Comparison of ENCODE assay signal across 25 cellular contexts in genomic region chr9:36828574-36829141, GRCh38.
DNase-seq lines count a peak whose midpoint lies in the region; ATAC-seq and TF ChIP-seq lines count a peak whose summit lies in the region.
"Had no signal": no experiment of that assay in that cellular context is flagged by ENCODE, and none has a peak within 500 bp of the region (broad histone marks: within the 10 kb centered on the region; RNA-seq: fewer than 3 reads in every experiment).

No MANE protein-coding gene starts in this region.

- H3K27ac ChIP-seq in RWPE2 (ENCODE audit: poor library complexity, severe bottlenecking) = no peak overlapping the region
- H3K27ac ChIP-seq: gastroesophageal sphincter, tibial artery had no signal

- H3K4me3 Mint-ChIP-seq in activated T-cell treated with anti-CD3 and anti-CD28 coated beads, Interleukin-2, amount 50 U/mL, for 4 hours = no peak overlapping the region
- H3K4me3 Mint-ChIP-seq: activated CD4-positive, alpha-beta memory T cell treated with anti-CD3 and anti-CD28 coated beads, Interleukin-2, amount 10 ng/mL, durations not matched to agents 7 days and 5 days; CD8-positive, alpha-beta T cell had no signal

- H3K9me3 ChIP-seq in RWPE2 (ENCODE audit: severe bottlenecking) = no peaks in the 10 kb centered on the region
- H3K9me3 ChIP-seq: gastroesophageal sphincter, tibial artery had no signal

- no peaks in the 10 kb centered on the region for H3K4me1 Mint-ChIP-seq in activated T-cell treated with anti-CD3 and anti-CD28 coated beads, Interleukin-2, amount 50 U/mL, for 4 hours (ENCODE audit: low read depth)
- H3K4me1 Mint-ChIP-seq: activated CD4-positive, alpha-beta memory T cell treated with anti-CD3 and anti-CD28 coated beads, Interleukin-2, amount 10 ng/mL, durations not matched to agents 7 days and 5 days had no signal

- no peaks in the 10 kb centered on the region for H3K36me3 Mint-ChIP-seq in activated T-cell treated with anti-CD3 and anti-CD28 coated beads, Interleukin-2, amount 50 U/mL, for 4 hours (ENCODE audit: insufficient read depth)
- H3K36me3 Mint-ChIP-seq: activated naive CD4-positive, alpha-beta T cell treated with anti-CD3 and anti-CD28 coated beads, Interleukin-2, amount 50 U/mL, for 72 hours; CD8-positive, alpha-beta T cell had no signal

- H3K9me3 Mint-ChIP-seq in activated T-cell treated with anti-CD3 and anti-CD28 coated beads, Interleukin-2, amount 50 U/mL, for 4 hours = no peaks in the 10 kb centered on the region
- H3K9me3 Mint-ChIP-seq: activated CD4-positive, alpha-beta memory T cell treated with anti-CD3 and anti-CD28 coated beads, Interleukin-2, amount 10 ng/mL, durations not matched to agents 7 days and 5 days; activated naive CD4-positive, alpha-beta T cell treated with anti-CD3 and anti-CD28 coated beads, Interleukin-2, amount 50 U/mL, for 72 hours; activated T-helper 2 cell treated with anti-CD3 and anti-CD28 coated beads, Interferon-gamma antibody, Interleukin-2, Interleukin-4, amounts not matched to agents 10 μg/mL and 5 μg/mL and 100 μg/mL, durations not matched to agents 14 hours and 24 hours and 36 hours; CD8-positive, alpha-beta T cell had no signal

- TF ChIP-seq CTCF in RWPE2 (IDR thresholded peaks at IDR 0.05; ENCODE audit: poor library complexity, severe bottlenecking) = no peak

- H3K4me3 ChIP-seq in RWPE2 (ENCODE audit: severe bottlenecking) = no peak overlapping the region
- H3K4me3 ChIP-seq: gastroesophageal sphincter, tibial artery had no signal

- no peaks in the 10 kb centered on the region for H3K27me3 ChIP-seq in RWPE2 (ENCODE audit: insufficient read depth, poor library complexity, severe bottlenecking)

- DNase-seq in activated effector memory CD4-positive, alpha-beta T cell treated with anti-CD3 and anti-CD28 coated beads, Interleukin-2, amount 50 U/mL, for 16 hours = peak; percentile 27
- no peak for DNase-seq in activated effector memory CD4-positive, alpha-beta T cell treated with Interleukin-2 at 50 U/mL for 16 hours
- DNase-seq in RWPE2 (ENCODE audit: low spot score) = peak; percentile 26
- peak; percentile 38 for DNase-seq in medulla oblongata (ENCODE audit: extremely low spot score)
- peak; percentile 5 for DNase-seq in sciatic nerve (ENCODE audit: low spot score)
- no peak for DNase-seq in activated T-cell treated with anti-CD3 and anti-CD28 coated beads, Interleukin-2, amount 50 U/mL, for 4 hours
- no peak for DNase-seq in NCI-H2196 (lab: John Stamatoyannopoulos, UW; ENCODE audit: unreplicated experiment)
- DNase-seq: activated CD4-positive, alpha-beta memory T cell treated with anti-CD3 and anti-CD28 coated beads, Interleukin-2, amount 10 ng/mL, durations not matched to agents 7 days and 5 days; activated CD8-positive, alpha-beta memory T cell treated with anti-CD3 and anti-CD28 coated beads, Interleukin-2, amount 50 U/mL, for 48 hours; amygdala; CD8-positive, alpha-beta T cell; HCEC 1CT; Karpas-422; mesenchymal stem cell; NCI-H2171; NCI-H510A treated with DMSO at 0.1 percent for 48 hours; NK-92 treated with Interleukin-12 subunit alpha and Interleukin-12 subunit beta, amount 100 ng/mL, for 24 hours; stimulated activated CD4-positive, alpha-beta T cell treated with anti-CD3 and anti-CD28 coated beads, Interleukin-4, amount 100 ng/mL, for 24 hours; T-helper 2 cell; tibial artery had no signal

- peaks cover 12% of the 10 kb centered on the region for H3K27me3 Mint-ChIP-seq in activated T-cell treated with anti-CD3 and anti-CD28 coated beads, Interleukin-2, amount 50 U/mL, for 4 hours (ENCODE audit: low read depth)

- no peak for ATAC-seq in RWPE2 (ENCODE audit: low read depth)
- ATAC-seq in sciatic nerve = no peak
- no peak for ATAC-seq in GM21717 (IDR thresholded peaks at IDR 0.05; ENCODE audit: unreplicated experiment)
- ATAC-seq in activated T-cell treated with anti-CD3 and anti-CD28 coated beads, Interleukin-2, amount 50 U/mL, for 4 hours = no peak
- ATAC-seq: activated naive CD4-positive, alpha-beta T cell treated with anti-CD3 and anti-CD28 coated beads, Interleukin-2, amount 50 U/mL, for 72 hours; CD8-positive, alpha-beta T cell; gastroesophageal sphincter; Right ventricle myocardium inferior had no signal

- H3K4me1 ChIP-seq in RWPE2 (ENCODE audit: insufficient read depth, poor library complexity, severe bottlenecking) = no peaks in the 10 kb centered on the region
- H3K4me1 ChIP-seq: gastroesophageal sphincter, tibial artery had no signal

- H3K36me3 ChIP-seq in RWPE2 (ENCODE audit: low read depth) = no peaks in the 10 kb centered on the region
- H3K36me3 ChIP-seq: gastroesophageal sphincter, tibial artery had no signal

- intact Hi-C loops in sciatic nerve (cut with DNase I) = no loop called here

Comparison
In these comparisons a context has a peak if more than half of its experiments do, and no peak if none do; other contexts are left out.
1. DNase-seq: peak in activated effector memory CD4-positive, alpha-beta T cell treated with anti-CD3 and anti-CD28 coated beads, Interleukin-2, amount 50 U/mL, for 16 hours (single experiment), RWPE2 (single experiment), medulla oblongata (single experiment) and sciatic nerve (single experiment); none in activated effector memory CD4-positive, alpha-beta T cell treated with Interleukin-2 at 50 U/mL for 16 hours (single experiment), activated T-cell treated with anti-CD3 and anti-CD28 coated beads, Interleukin-2, amount 50 U/mL, for 4 hours (single experiment) and NCI-H2196 (single experiment).